In the genomic region with DNA sequence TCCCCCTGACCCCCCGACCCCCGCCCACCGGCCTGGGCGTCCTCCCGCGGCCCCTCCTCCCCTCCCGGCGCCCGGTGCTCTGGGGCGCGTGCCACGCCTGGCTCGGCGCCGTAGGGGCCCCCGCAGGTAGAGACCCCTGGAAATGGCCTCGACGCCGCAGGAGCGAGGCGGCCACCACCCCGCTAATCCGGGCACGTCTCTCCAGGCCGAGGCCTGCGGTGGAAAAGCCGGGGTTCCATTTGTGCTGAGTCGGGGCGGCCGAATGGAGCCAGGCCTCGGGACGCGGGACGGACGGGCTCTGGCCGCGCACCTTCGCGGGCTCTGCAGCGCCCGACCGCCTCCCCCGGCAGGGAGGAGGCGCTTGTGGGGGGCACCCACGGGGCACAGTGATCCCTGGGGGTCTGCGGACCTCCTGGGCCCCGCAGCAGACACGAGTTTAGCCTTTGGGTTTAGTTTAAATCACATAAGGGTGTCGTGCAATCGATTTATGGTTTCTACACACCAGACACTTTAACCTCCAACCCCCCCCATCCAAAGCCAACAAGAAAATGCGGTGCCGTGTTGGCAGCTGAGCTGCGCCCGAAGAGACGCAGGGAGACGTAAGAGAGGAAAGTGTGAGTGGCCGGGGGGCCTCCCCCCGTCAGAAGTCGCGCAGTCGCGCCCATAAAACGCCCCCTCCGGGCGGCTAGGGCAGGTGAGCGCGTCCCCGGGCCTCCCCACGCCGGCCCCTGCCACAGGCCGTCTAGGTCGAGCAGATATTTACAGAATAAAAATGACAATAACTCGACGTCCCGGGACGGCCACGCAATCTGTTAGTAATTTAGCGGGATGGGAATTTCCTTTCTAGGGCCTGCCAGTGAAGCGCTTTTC, we compare ENCODE assay signal across 8 cellular contexts. TPM values are rescaled to one million over a fixed set of nuclear protein-coding genes. Genes with fewer than 3 reads are reported as not detected.
A peak's percentile ranks its signal among the peaks of the same experiment; 100 is the strongest.
DNase-seq lines count a peak whose midpoint lies in the region; ATAC-seq, FAIRE-seq and TF ChIP-seq lines count a peak whose summit lies in the region.

No MANE protein-coding gene starts in this region.

- H3K9ac ChIP-seq in BLaER1 treated with 17β-estradiol and CSF1 and Interleukin-3, amounts not matched to agents 10 nM and 100 nM: peak overlapping the region in 7 of 11 experiments; percentile 29 to 61 (median 49); a peak in 11 of 22 replicates
- peak overlapping the region; percentile 70 for H3K9ac ChIP-seq in endothelial cell of umbilical vein (replicated peaks; ENCODE audit: extremely low read depth, insufficient read depth, low read length)

- H3K4me1 ChIP-seq in BLaER1 treated with 17β-estradiol and CSF1 and Interleukin-3, amounts not matched to agents 10 nM and 100 nM: peaks cover 46 to 60% (median 56%) of the 10 kb centered on the region in 10 experiments
- H3K4me1 ChIP-seq in endothelial cell of umbilical vein (ENCODE audit: control insufficient read depth, extremely low read depth, insufficient read depth, low read length): peaks cover 40% of the 10 kb centered on the region

- peak overlapping the region; percentile 67 for H3K4me3 Mint-ChIP-seq in activated CD8-positive, alpha-beta T cell treated with anti-CD3 and anti-CD28 coated beads, Interleukin-2, amount 10 ng/mL, durations not matched to agents 7 days and 5 days
- peak overlapping the region; percentile 75 to 86 (median 85) for H3K4me3 Mint-ChIP-seq in nephron

- H3K27ac ChIP-seq in BLaER1 treated with 17β-estradiol and CSF1 and Interleukin-3, amounts not matched to agents 10 nM and 100 nM: peak overlapping the region in 2 of 11 experiments; percentile 37 to 44; a peak in 2 of 22 replicates
- H3K27ac ChIP-seq in endothelial cell of umbilical vein (ENCODE audit: insufficient read depth, low read depth, low read length): peak overlapping the region; percentile 74

- H3K4me2 ChIP-seq in BLaER1 treated with 17β-estradiol and CSF1 and Interleukin-3, amounts not matched to agents 10 nM and 100 nM: peak overlapping the region; percentile 83 to 95 (median 88)
- peak overlapping the region; percentile 59 for H3K4me2 ChIP-seq in endothelial cell of umbilical vein (ENCODE audit: insufficient read depth, low read length)

- no peak for TF ChIP-seq POLR2A in endothelial cell of umbilical vein (IDR thresholded peaks at IDR 0.05; ENCODE audit: low read depth, low read length)

- H3K4me1 Mint-ChIP-seq in activated CD8-positive, alpha-beta T cell treated with anti-CD3 and anti-CD28 coated beads, Interleukin-2, amount 10 ng/mL, durations not matched to agents 7 days and 5 days (ENCODE audit: low read depth): peaks cover 23% of the 10 kb centered on the region
- H3K4me1 Mint-ChIP-seq in nephron: peaks cover 12% of the 10 kb centered on the region

- H3K4me3 ChIP-seq in BLaER1 treated with 17β-estradiol and CSF1 and Interleukin-3, amounts not matched to agents 10 nM and 100 nM: peak overlapping the region; percentile 41 to 72 (median 54); a peak in 19 of 20 replicates
- H3K4me3 ChIP-seq in endothelial cell of umbilical vein (replicated peaks in 1 of 3; ENCODE audit: insufficient read depth in 1 of 3, low read depth in 1 of 3, low read length in 3 of 3): peak overlapping the region in 2 of 3 experiments; percentile 11 to 28

- POLR2A ChIA-PET in activated CD8-positive, alpha-beta T cell treated with anti-CD3 and anti-CD28 coated beads, Interleukin-2, amount 10 ng/mL, durations not matched to agents 7 days and 5 days (lab: Charles Lee): interaction anchor here (1.3 kb wide), 1 partner anchor 9 kb away, joined by 4 read pairs; no protein-coding TSS in a partner anchor
- POLR2A ChIA-PET in endothelial cell of umbilical vein (lab: Charles Lee): interaction anchor here (1.2 to 1.3 kb wide), 2 partner anchors 9 to 284 kb away, joined by 3 to 6 read pairs; no protein-coding TSS in a partner anchor

- CTCF ChIA-PET in activated CD8-positive, alpha-beta T cell treated with anti-CD3 and anti-CD28 coated beads, Interleukin-2, amount 10 ng/mL, durations not matched to agents 7 days and 5 days (lab: Charles Lee): no interaction called here
- CTCF ChIA-PET in endothelial cell of umbilical vein (lab: Charles Lee): interaction anchor here (0.8 to 7.0 kb wide), 6 partner anchors 9 to 64 kb away, joined by 3 to 62 read pairs (median 6); no protein-coding TSS in a partner anchor

- H3K9me3 ChIP-seq in BLaER1 treated with 17β-estradiol and CSF1 and Interleukin-3, amounts not matched to agents 10 nM and 100 nM (replicated peaks in 1 of 11): no peaks in the 10 kb centered on the region
- H3K9me3 ChIP-seq in endothelial cell of umbilical vein (replicated peaks; ENCODE audit: control insufficient read depth, insufficient read depth, low read length): no peaks in the 10 kb centered on the region

- peaks cover 0 to 43% (median 15%) of the 10 kb centered on the region in 11 experiments; a peak in 15 of 22 replicates for H4K20me1 ChIP-seq in BLaER1 treated with 17β-estradiol and CSF1 and Interleukin-3, amounts not matched to agents 10 nM and 100 nM
- no peaks in the 10 kb centered on the region for H4K20me1 ChIP-seq in endothelial cell of umbilical vein (replicated peaks; ENCODE audit: control insufficient read depth, extremely low read depth, insufficient read depth, low read length)

- no peaks in the 10 kb centered on the region for H3K79me2 ChIP-seq in endothelial cell of umbilical vein (ENCODE audit: control insufficient read depth, insufficient read depth, low read length)

- intact Hi-C loops in endothelial cell of umbilical vein (cut with micrococcal nuclease): loop anchor here (2.0 kb wide), 1 partner anchor 284 kb away; the partner anchor contains the start of gene CTDP1

- peaks cover 26% of the 10 kb centered on the region for H3K27me3 Mint-ChIP-seq in activated CD8-positive, alpha-beta T cell treated with anti-CD3 and anti-CD28 coated beads, Interleukin-2, amount 10 ng/mL, durations not matched to agents 7 days and 5 days (ENCODE audit: low read depth)
- H3K27me3 Mint-ChIP-seq in nephron (ENCODE audit: low read depth): peaks cover 74% of the 10 kb centered on the region

- dilution Hi-C loops in endothelial cell of umbilical vein (cut with MboI; ENCODE audit: extremely low pct_ligation_motif_present, low sequenced_read_pairs): no loop called here

- peak overlapping the region; percentile 60 for H2AFZ ChIP-seq in endothelial cell of umbilical vein (ENCODE audit: low read depth, low read length)

- TF ChIP-seq CTCF in endothelial cell of umbilical vein (IDR thresholded peaks at IDR 0.05; ENCODE audit: extremely low read depth in 1 of 2, insufficient read depth in 1 of 2, low read depth in 1 of 2, low read length in 2 of 2): no peak
- no peak for TF ChIP-seq CTCF in nephron (IDR thresholded peaks at IDR 0.05; ENCODE audit: unreplicated experiment in 3 of 3)

- H3K9me3 Mint-ChIP-seq in activated CD8-positive, alpha-beta T cell treated with anti-CD3 and anti-CD28 coated beads, Interleukin-2, amount 10 ng/mL, durations not matched to agents 7 days and 5 days (ENCODE audit: insufficient read depth): no peaks in the 10 kb centered on the region
- no peaks in the 10 kb centered on the region for H3K9me3 Mint-ChIP-seq in nephron

- ATAC-seq in activated CD8-positive, alpha-beta T cell treated with anti-CD3 and anti-CD28 coated beads, Interleukin-2, amount 10 ng/mL, durations not matched to agents 7 days and 5 days: peak; percentile 16
- ATAC-seq in GM18907 (IDR thresholded peaks at IDR 0.05; ENCODE audit: unreplicated experiment): no peak

- DNase-seq in HuH-7 (ENCODE audit: low spot score) (peak; percentile 47), endothelial cell of umbilical vein (ENCODE audit: low read depth, low spot score) (peak; percentile 59), stromal cell of bone marrow (ENCODE audit: low read depth) (peak; percentile 31), HT-29 (ENCODE audit: low spot score) (no peak)
- peak; percentile 50 for DNase-seq in activated CD8-positive, alpha-beta T cell treated with anti-CD3 and anti-CD28 coated beads, Interleukin-2, amount 10 ng/mL, durations not matched to agents 7 days and 5 days

- no peak overlapping the region for H3K27ac Mint-ChIP-seq in activated CD8-positive, alpha-beta T cell treated with anti-CD3 and anti-CD28 coated beads, Interleukin-2, amount 10 ng/mL, durations not matched to agents 7 days and 5 days
- peak overlapping the region in 2 of 3 experiments; percentile 31 to 69 for H3K27ac Mint-ChIP-seq in nephron

- H3K27me3 ChIP-seq in BLaER1 treated with 17β-estradiol and CSF1 and Interleukin-3, amounts not matched to agents 10 nM and 100 nM: peaks cover 68 to 90% (median 86%) of the 10 kb centered on the region in 11 experiments
- H3K27me3 ChIP-seq in endothelial cell of umbilical vein (ENCODE audit: control insufficient read depth in 2 of 2, insufficient read depth in 2 of 2, low read length in 2 of 2): no peaks in the 10 kb centered on the region

- H3K36me3 ChIP-seq in BLaER1 treated with 17β-estradiol and CSF1 and Interleukin-3, amounts not matched to agents 10 nM and 100 nM: no peaks in the 10 kb centered on the region
- no peaks in the 10 kb centered on the region for H3K36me3 ChIP-seq in endothelial cell of umbilical vein (ENCODE audit: control insufficient read depth in 2 of 2, extremely low read depth in 1 of 2, insufficient read depth in 2 of 2, low read length in 2 of 2)

- BruUV-seq in endothelial cell of umbilical vein (replicated peaks; lab: Mats Ljungman, UMichigan): no TSS peak

- no peaks in the 10 kb centered on the region for H3K36me3 Mint-ChIP-seq in activated CD8-positive, alpha-beta T cell treated with anti-CD3 and anti-CD28 coated beads, Interleukin-2, amount 10 ng/mL, durations not matched to agents 7 days and 5 days (ENCODE audit: low read depth)
- H3K36me3 Mint-ChIP-seq in nephron (ENCODE audit: low read depth): no peaks in the 10 kb centered on the region

- no peaks in the 10 kb centered on the region for H3K9me1 ChIP-seq in endothelial cell of umbilical vein (replicated peaks; ENCODE audit: control insufficient read depth, extremely low read depth, insufficient read depth, low read length)

- FAIRE-seq in endothelial cell of umbilical vein (lab: Jason Lieb, UNC): peak; percentile 38

TF ChIP-seq in endothelial cell of umbilical vein, 7 proteins besides CTCF, POLR2A, EP300 and RAD21 (continues in another document):
- TF ChIP-seq JUN (IDR thresholded peaks at IDR 0.05; ENCODE audit: borderline replicate concordance, insufficient read depth, insufficient read length, low read depth): no peak

RNA-seq across cellular contexts. Expression of gene NFATC1, which starts 1.1 kb away (rescaled TPM):
- total RNA-seq in activated CD8-positive, alpha-beta T cell treated with anti-CD3 and anti-CD28 coated beads, Interleukin-2, amount 10 ng/mL, durations not matched to agents 7 days and 5 days: 10 to 100 TPM; 26.5 to 28.1 TPM
- 26.8 and 30.0 TPM in 2 replicates for total RNA-seq in endothelial cell of umbilical vein
- 11.1 and 13.6 TPM in 2 replicates for polyA plus RNA-seq in endothelial cell of umbilical vein
- 10.6 and 12.8 TPM in 2 replicates for polyA plus RNA-seq in endothelial cell of umbilical vein (2011; cell fraction: cytosol; rRNA removed)
- 20.2 and 22.3 TPM in 2 replicates for polyA plus RNA-seq in endothelial cell of umbilical vein (2011; cell fraction: nucleus; rRNA removed)
- 14.0 and 17.1 TPM in 2 replicates for polyA plus RNA-seq in endothelial cell of umbilical vein (2012)
- polyA minus RNA-seq in endothelial cell of umbilical vein: 11.6 and 15.7 TPM in 2 replicates
- 0.61 TPM for polyA minus RNA-seq in endothelial cell of umbilical vein (2011; cell fraction: cytosol; rRNA and poly(A)+ RNA removed)
- 15.2 and 41.1 TPM in 2 replicates for polyA minus RNA-seq in endothelial cell of umbilical vein (2011; cell fraction: nucleus; rRNA and poly(A)+ RNA removed)
- total RNA-seq in HT-29 (2014; rRNA removed; shearing (Covaris generic)): not detected in 2 replicates

Comparison
In these comparisons a context has a peak if more than half of its experiments do, and no peak if none do; other contexts are left out.
1. RNA of gene NFATC1, which starts 1.1 kb away (total RNA-seq): 26.8 to 30.0 TPM in endothelial cell of umbilical vein and 26.5 to 28.1 TPM in activated CD8-positive, alpha-beta T cell treated with anti-CD3 and anti-CD28 coated beads, Interleukin-2, amount 10 ng/mL, durations not matched to agents 7 days and 5 days; not detected in HT-29; every median in the first group is over 10 times any median in the second.